Comparison of ENCODE assay signal across 14 cellular contexts in the genomic region with DNA sequence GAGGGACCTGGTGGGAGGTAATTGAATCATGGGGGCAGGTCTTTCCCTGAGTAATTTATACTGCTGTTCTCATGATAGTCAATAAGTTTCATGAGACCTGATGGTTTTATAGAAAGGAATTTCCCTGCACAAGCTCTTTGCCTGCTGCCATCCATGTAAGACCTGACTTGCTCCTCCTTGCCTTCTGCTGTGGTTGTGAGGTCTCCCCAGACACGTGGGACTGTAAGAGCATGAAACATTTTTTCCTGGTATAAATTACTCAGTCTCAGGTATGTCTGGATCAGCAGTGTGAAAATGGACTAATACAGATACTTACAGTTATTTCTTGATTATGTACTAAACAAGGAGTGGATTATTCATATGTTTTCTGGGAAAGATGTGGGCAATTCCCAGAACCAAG. TPM values are rescaled to one million over a fixed set of nuclear protein-coding genes. Genes with fewer than 3 reads are reported as not detected.
DNase-seq lines count a peak whose midpoint lies in the region; ATAC-seq, FAIRE-seq and TF ChIP-seq lines count a peak whose summit lies in the region.
"Had no signal": no experiment of that assay in that cellular context is flagged by ENCODE, and none has a peak within 500 bp of the region (broad histone marks: within the 10 kb centered on the region; RNA-seq: fewer than 3 reads in every experiment).

No MANE protein-coding gene starts in this region.

- intact Hi-C loops in K562 (cut with micrococcal nuclease): no loop called here

- TF ChIP-seq CTCF in Loucy (conservative IDR thresholded peaks at IDR 0.05; ENCODE audit: low read length) (no peak), K562 (IDR thresholded peaks at IDR 0.05 in 2 of 3, conservative IDR thresholded peaks at IDR 0.05 in 1 of 3; ENCODE audit: insufficient read depth in 2 of 3, low read depth in 1 of 3, low read length in 3 of 3) (no peak), foreskin fibroblast (IDR thresholded peaks at IDR 0.05; ENCODE audit: low read depth, low read length) (no peak)

- H3K4me2 ChIP-seq in Loucy (ENCODE audit: low read depth, low read length, poor library complexity, severe bottlenecking) (peak overlapping the region; percentile 98), K562 (ENCODE audit: insufficient read depth, low read length) (no peak overlapping the region)

- H3K9me1 ChIP-seq in K562 (ENCODE audit: control insufficient read depth, insufficient read depth, low read length): no peaks in the 10 kb centered on the region

- peaks cover 19% of the 10 kb centered on the region for H3K9me3 Mint-ChIP-seq in activated CD4-positive, alpha-beta T cell treated with anti-CD3 and anti-CD28 coated beads, Interleukin-2, amount 10 ng/mL, durations not matched to agents 7 days and 5 days

- no peak for ATAC-seq in K562

- H3K9me2 ChIP-seq in Loucy (replicated peaks; ENCODE audit: low read depth, low read length): no peaks in the 10 kb centered on the region

- H3K27ac ChIP-seq in K562 (ENCODE audit: extremely low read depth, low read depth, low read length): no peak overlapping the region

- 0% methylated on average over 1 of the region's 1 CpG for WGBS in K562 (ENCODE audit: insufficient coverage, low coverage, missing lambda C conversion rate)

- POLR2A ChIA-PET in activated CD4-positive, alpha-beta T cell treated with anti-CD3 and anti-CD28 coated beads, Interleukin-2, amount 10 ng/mL, durations not matched to agents 7 days and 5 days (lab: Charles Lee): interaction anchor here (0.9 kb wide), 1 partner anchor 61 kb away, joined by 4 read pairs; a partner anchor contains a TSS
- POLR2A ChIA-PET in K562 (lab: Yijun Ruan, JAX): no interaction called here

- DNase-seq in activated CD4-positive, alpha-beta T cell treated with anti-CD3 and anti-CD28 coated beads, Interleukin-2, amount 10 ng/mL, durations not matched to agents 7 days and 5 days: no peak
- DNase-seq in K562 (ENCODE audit: extremely low read depth in 1 of 4, low spot score in 3 of 4): no peak
- peak; percentile 72 for DNase-seq in stimulated activated CD4-positive, alpha-beta T cell treated with anti-CD3 and anti-CD28 coated beads, Interleukin-4, amount 100 ng/mL, for 24 hours
- DNase-seq in cerebellar nuclear complex (lab: John Stamatoyannopoulos, UW): no peak
- DNase-seq in kidney glomerular epithelial cell (lab: John Stamatoyannopoulos, UW): no peak
- no peak for DNase-seq in foreskin fibroblast
- DNase-seq: mammary epithelial cell, NCI-H1048, NCI-H524 treated with DMSO at 0.1 percent for 48 hours, T1000 had no signal

- H3K4me1 ChIP-seq in Loucy (ENCODE audit: insufficient read depth, low read length, poor library complexity, severe bottlenecking) (peaks cover 37% of the 10 kb centered on the region), K562 (replicated peaks in 1 of 2; ENCODE audit: control insufficient read depth in 2 of 2, insufficient read depth in 2 of 2, low read length in 2 of 2) (peaks cover 6 to 19% of the 10 kb centered on the region in 2 experiments; a peak in 3 of 5 replicates)

- H4K20me1 ChIP-seq in Loucy (ENCODE audit: insufficient read depth, low read length, poor library complexity, severe bottlenecking) (no peaks in the 10 kb centered on the region), K562 (replicated peaks; ENCODE audit: control insufficient read depth, insufficient read depth, low read length) (no peaks in the 10 kb centered on the region)

- in situ Hi-C loops in K562 (cut with MboI): no loop called here

- CTCF ChIA-PET in activated CD4-positive, alpha-beta T cell treated with anti-CD3 and anti-CD28 coated beads, Interleukin-2, amount 10 ng/mL, durations not matched to agents 7 days and 5 days (lab: Charles Lee): interaction anchor here (1.9 kb wide), 1 partner anchor 14 kb away, joined by 5 read pairs; no protein-coding TSS in a partner anchor
- CTCF ChIA-PET in K562 (lab: Yijun Ruan, JAX; ENCODE audit: low intra/inter-chr PET ratio): no interaction called here

- H3K4me3 Mint-ChIP-seq in activated CD4-positive, alpha-beta T cell treated with anti-CD3 and anti-CD28 coated beads, Interleukin-2, amount 10 ng/mL, durations not matched to agents 7 days and 5 days: no peak overlapping the region

- H3K9ac ChIP-seq in Loucy (ENCODE audit: low read depth, low read length, poor library complexity, severe bottlenecking): no peak overlapping the region
- no peak overlapping the region for H3K9ac ChIP-seq in K562 (ENCODE audit: insufficient read depth in 1 of 2, low read depth in 2 of 2, low read length in 2 of 2)

- peaks cover 31% of the 10 kb centered on the region for H3K36me3 Mint-ChIP-seq in activated CD4-positive, alpha-beta T cell treated with anti-CD3 and anti-CD28 coated beads, Interleukin-2, amount 10 ng/mL, durations not matched to agents 7 days and 5 days (ENCODE audit: low read depth)

- TF ChIP-seq POLR2A in K562 (conservative IDR thresholded peaks at IDR 0.05): no peak

- H3K36me3 ChIP-seq in Loucy (ENCODE audit: insufficient read depth, low read length) (no peaks in the 10 kb centered on the region), K562 (ENCODE audit: control insufficient read depth, insufficient read depth, low read length) (peaks cover 2% of the 10 kb centered on the region; the same call in 1 of the 3 replicates)
- H3K36me3 ChIP-seq: HAP-1 had no signal

- peak overlapping the region; percentile 67 for H3K27ac Mint-ChIP-seq in activated CD4-positive, alpha-beta T cell treated with anti-CD3 and anti-CD28 coated beads, Interleukin-2, amount 10 ng/mL, durations not matched to agents 7 days and 5 days

- no peak overlapping the region for H2AFZ ChIP-seq in Loucy (ENCODE audit: low read length)
- no peak overlapping the region for H2AFZ ChIP-seq in K562 (ENCODE audit: low read depth, low read length)

- TF ChIP-seq RAD21 in K562 (CRISPR knock-in tag; conservative IDR thresholded peaks at IDR 0.05 in 1 of 2, IDR thresholded peaks at IDR 0.05 in 1 of 2): no peak

- TF ChIP-seq EP300 in K562 (IDR thresholded peaks at IDR 0.05; ENCODE audit: low read length): no peak

- H3K4me3 ChIP-seq in Loucy (ENCODE audit: low read length, poor library complexity, severe bottlenecking) (peak overlapping the region; percentile 85), K562 (no peak overlapping the region), foreskin fibroblast (ENCODE audit: low read depth in 1 of 2, low read length in 2 of 2) (no peak overlapping the region)
- H3K4me3 ChIP-seq: HAP-1 had no signal

- H3K9me3 ChIP-seq in Loucy (ENCODE audit: insufficient read depth, low read depth, low read length): peaks cover 26% of the 10 kb centered on the region; the same call in 1 of the 2 replicates
- H3K9me3 ChIP-seq in K562 (replicated peaks; ENCODE audit: control insufficient read depth, insufficient read depth, low read depth, low read length): peaks cover 14% of the 10 kb centered on the region

- H3K4me1 Mint-ChIP-seq in activated CD4-positive, alpha-beta T cell treated with anti-CD3 and anti-CD28 coated beads, Interleukin-2, amount 10 ng/mL, durations not matched to agents 7 days and 5 days: peaks cover 60% of the 10 kb centered on the region

- no TSS peak for BruUV-seq in K562 (replicated peaks; lab: Mats Ljungman, UMichigan)

- FAIRE-seq in K562 (lab: Jason Lieb, UNC): no peak

- H3K27me3 Mint-ChIP-seq in activated CD4-positive, alpha-beta T cell treated with anti-CD3 and anti-CD28 coated beads, Interleukin-2, amount 10 ng/mL, durations not matched to agents 7 days and 5 days: no peaks in the 10 kb centered on the region

- peaks cover 8% of the 10 kb centered on the region for H3F3A ChIP-seq in Loucy (ENCODE audit: low read depth)

- no peaks in the 10 kb centered on the region for H3K27me3 ChIP-seq in Loucy (ENCODE audit: insufficient read depth, low read length, poor library complexity, severe bottlenecking)
- no peaks in the 10 kb centered on the region for H3K27me3 ChIP-seq in K562 (ENCODE audit: control insufficient read depth in 2 of 2, insufficient read depth in 2 of 2, low read length in 2 of 2)

- H3K79me2 ChIP-seq in Loucy (ENCODE audit: insufficient read depth, low read length) (peaks cover 22% of the 10 kb centered on the region), K562 (ENCODE audit: control insufficient read depth, insufficient read depth, low read length) (peaks cover 11% of the 10 kb centered on the region)

RNA-seq across cellular contexts. Expression of a gene that starts 1.9 kb away (rescaled TPM):
- total RNA-seq in activated CD4-positive, alpha-beta T cell treated with anti-CD3 and anti-CD28 coated beads, Interleukin-2, amount 10 ng/mL, durations not matched to agents 7 days and 5 days: 10 to 100 TPM; 25.4 to 27.6 TPM
- 7.8 and 13.4 TPM in 2 replicates for total RNA-seq in K562 (2011; cell fraction: chromatin; rRNA removed; ENCODE audit: low replicate concordance)
- total RNA-seq in K562 (2011; cell fraction: nucleolus; rRNA removed): 4.8 and 5.9 TPM in 2 replicates
- total RNA-seq in K562 (2011; cell fraction: nucleoplasm; rRNA removed): 8.2 and 15.0 TPM in 2 replicates
- total RNA-seq in K562 (2014; rRNA removed) (4.4 and 4.8 TPM in 2 replicates), K562 (2014; rRNA removed; fragmentation: Illumina TruSeq; extraction: Trizol) (6.5 and 7.3 TPM in 2 replicates), K562 (2015; rRNA removed; fragmentation: Illumina TruSeq; extraction: Trizol) (6.1 and 6.7 TPM in 2 replicates), K562 (2021) (5.3 and 6.3 TPM in 2 replicates)
- polyA plus RNA-seq in K562 (2011; rRNA removed) (4.8 and 6.7 TPM in 2 replicates), K562 (2014; fragmentation: Illumina TruSeq; extraction: Trizol) (5.9 and 6.6 TPM in 2 replicates), K562 (2014; fragmentation: Nextera tagmentation; extraction: Ambion mirVana) (1 to 10 TPM; 1.7 to 2.3 TPM), K562 (2014; rRNA removed) (5.2 and 5.7 TPM in 2 replicates)
- polyA plus RNA-seq in K562 (2011; cell fraction: cytosol; rRNA removed): 2.0 and 2.8 TPM in 2 replicates
- polyA plus RNA-seq in K562 (2011; cell fraction: nucleus; rRNA removed): 6.6 and 8.0 TPM in 2 replicates
- 3.9 and 8.4 TPM in 2 replicates for polyA plus RNA-seq in K562 (2012)
- 7.4 and 7.6 TPM in 2 replicates for polyA minus RNA-seq in K562 (2011; rRNA and poly(A)+ RNA removed)
- polyA minus RNA-seq in K562 (2011; cell fraction: cytosol; rRNA and poly(A)+ RNA removed): 2.9 and 3.2 TPM in 2 replicates
- 5.3 and 6.3 TPM in 2 replicates for polyA minus RNA-seq in K562 (2011; cell fraction: nucleus; rRNA and poly(A)+ RNA removed)

RNA-seq across cellular contexts. Expression of a gene that starts 30.2 kb away (rescaled TPM):
- not detected for total RNA-seq in activated CD4-positive, alpha-beta T cell treated with anti-CD3 and anti-CD28 coated beads, Interleukin-2, amount 10 ng/mL, durations not matched to agents 7 days and 5 days
- not detected in 2 replicates for total RNA-seq in K562 (2011; cell fraction: chromatin; rRNA removed; ENCODE audit: low replicate concordance)
- not detected in 2 replicates for total RNA-seq in K562 (2011; cell fraction: nucleolus; rRNA removed)
- not detected in 2 replicates for total RNA-seq in K562 (2011; cell fraction: nucleoplasm; rRNA removed)
- total RNA-seq in K562 (2014; rRNA removed) (not detected in 2 replicates), K562 (2014; rRNA removed; fragmentation: Illumina TruSeq; extraction: Trizol) (not detected in 2 replicates), K562 (2015; rRNA removed; fragmentation: Illumina TruSeq; extraction: Trizol) (not detected in 2 replicates), K562 (2021) (not detected in 2 replicates)
- polyA plus RNA-seq in K562 (2011; rRNA removed) (not detected in 2 replicates), K562 (2014; fragmentation: Illumina TruSeq; extraction: Trizol) (not detected in 2 replicates), K562 (2014; fragmentation: Nextera tagmentation; extraction: Ambion mirVana) (not detected), K562 (2014; rRNA removed) (not detected in 2 replicates)
- polyA plus RNA-seq in K562 (2011; cell fraction: cytosol; rRNA removed): not detected in 2 replicates
- not detected in 2 replicates for polyA plus RNA-seq in K562 (2011; cell fraction: nucleus; rRNA removed)
- not detected in 2 replicates for polyA plus RNA-seq in K562 (2012)
- not detected in 2 replicates for polyA minus RNA-seq in K562 (2011; rRNA and poly(A)+ RNA removed)
- polyA minus RNA-seq in K562 (2011; cell fraction: cytosol; rRNA and poly(A)+ RNA removed): not detected in 2 replicates
- not detected in 2 replicates for polyA minus RNA-seq in K562 (2011; cell fraction: nucleus; rRNA and poly(A)+ RNA removed)
- total RNA-seq: mammary epithelial cell, osteocyte, subcutaneous adipose tissue had no signal
- polyA plus RNA-seq: mammary epithelial cell had no signal
